ENCODE assay signal across 11 cellular contexts in genomic region chr12:1115471-1116242, GRCh38.
DNase-seq lines count a peak whose midpoint lies in the region; ATAC-seq, FAIRE-seq and TF ChIP-seq lines count a peak whose summit lies in the region.
"Had no signal": no experiment of that assay in that cellular context is flagged by ENCODE, and none has a peak within 500 bp of the region (broad histone marks: within the 10 kb centered on the region; RNA-seq: fewer than 3 reads in every experiment).

No MANE protein-coding gene starts in this region.

- DNase-seq in ACHN (peak; percentile 27), H54 (ENCODE audit: insufficient read length, low spot score) (peak; percentile 15), iris pigment epithelial cell (ENCODE audit: low read depth) (peak; percentile 82), occipital lobe (lab: John Stamatoyannopoulos, UW) (no peak), T-helper 9 cell (no peak), nucleus accumbens (lab: John Stamatoyannopoulos, UW) (no peak)
- DNase-seq in activated naive CD8-positive, alpha-beta T cell treated with anti-CD3 and anti-CD28 coated beads for 36 hours = no peak
- DNase-seq: activated CD8-positive, alpha-beta memory T cell treated with anti-CD3 and anti-CD28 coated beads for 24 hours; heart right ventricle; midbrain had no signal

- H3K9me3 Mint-ChIP-seq in activated naive CD8-positive, alpha-beta T cell treated with anti-CD3 and anti-CD28 coated beads for 36 hours = no peaks in the 10 kb centered on the region

- peak overlapping the region; percentile 44 for H3K27ac Mint-ChIP-seq in activated naive CD8-positive, alpha-beta T cell treated with anti-CD3 and anti-CD28 coated beads for 36 hours

- peak; percentile 97 for FAIRE-seq in H54 (lab: Jason Lieb, UNC)

- no peaks in the 10 kb centered on the region for H3K36me3 Mint-ChIP-seq in activated naive CD8-positive, alpha-beta T cell treated with anti-CD3 and anti-CD28 coated beads for 36 hours

- in situ Hi-C loops in ACHN (cut with HindIII; ENCODE audit: low pct_ligation_motif_present, low pct_unique_long_range_greater_than_20kb, low sequenced_read_pairs) = loop anchor here (10.0 kb wide), 1 partner anchor 459 kb away; no protein-coding TSS in a partner anchor

- TF ChIP-seq POLR2A in H54 (IDR thresholded peaks at IDR 0.05; ENCODE audit: low read depth, low read length) = no peak

- H3K4me3 Mint-ChIP-seq in activated naive CD8-positive, alpha-beta T cell treated with anti-CD3 and anti-CD28 coated beads for 36 hours = no peak overlapping the region

- H3K27me3 Mint-ChIP-seq in activated naive CD8-positive, alpha-beta T cell treated with anti-CD3 and anti-CD28 coated beads for 36 hours = no peaks in the 10 kb centered on the region

- ATAC-seq in HG02970 (IDR thresholded peaks at IDR 0.05; ENCODE audit: low FRiP score, unreplicated experiment) = no peak
- ATAC-seq: heart right ventricle had no signal

- peaks cover 8% of the 10 kb centered on the region for H3K4me1 Mint-ChIP-seq in activated naive CD8-positive, alpha-beta T cell treated with anti-CD3 and anti-CD28 coated beads for 36 hours

Comparison
In these comparisons a context has a peak if more than half of its experiments do, and no peak if none do; other contexts are left out.
1. DNase-seq: peak in ACHN (single experiment), H54 (single experiment) and iris pigment epithelial cell (single experiment); none in activated naive CD8-positive, alpha-beta T cell treated with anti-CD3 and anti-CD28 coated beads for 36 hours (single experiment), occipital lobe (single experiment), T-helper 9 cell (single experiment) and nucleus accumbens (0 of 56).